In the genomic region with DNA sequence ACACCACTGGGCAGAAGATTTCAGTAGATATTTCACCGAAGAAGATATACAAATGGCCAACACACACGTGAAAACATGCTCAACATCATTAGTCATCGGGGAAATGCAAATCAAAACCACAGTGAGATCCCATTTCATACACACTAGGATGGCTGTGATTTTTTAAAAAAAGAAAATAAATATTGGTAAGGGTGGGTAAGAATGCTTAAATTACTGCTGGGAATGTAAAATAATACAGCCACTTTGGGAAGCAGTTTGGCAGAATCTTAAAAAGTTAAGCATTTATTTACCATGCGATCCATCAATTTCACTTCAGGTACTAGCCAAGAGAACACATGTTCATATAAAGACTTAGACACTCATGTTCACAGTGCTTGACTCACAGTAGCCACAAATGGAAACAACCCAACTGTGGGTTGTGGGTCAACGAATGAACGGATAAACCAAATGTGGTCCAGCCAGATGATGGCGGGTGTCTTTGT, we compare ENCODE assay signal across 9 cellular contexts. TPM values are rescaled to one million over a fixed set of nuclear protein-coding genes. Genes with fewer than 3 reads are reported as not detected.
A peak's percentile ranks its signal among the peaks of the same experiment; 100 is the strongest.
DNase-seq lines count a peak whose midpoint lies in the region; ATAC-seq and TF ChIP-seq lines count a peak whose summit lies in the region.
"Had no signal": no experiment of that assay in that cellular context is flagged by ENCODE, and none has a peak within 500 bp of the region (broad histone marks: within the 10 kb centered on the region; RNA-seq: fewer than 3 reads in every experiment).

No MANE protein-coding gene starts in this region.

- peaks cover 78% of the 10 kb centered on the region for H3K4me1 ChIP-seq in Karpas-422 (ENCODE audit: low read length)
- H3K4me1 ChIP-seq in lower lobe of right lung = peaks cover 5% of the 10 kb centered on the region
- peaks cover 11% of the 10 kb centered on the region for H3K4me1 ChIP-seq in prostate gland (replicated peaks)

- H3K27ac ChIP-seq in Karpas-422 (ENCODE audit: low read length) (peak overlapping the region; percentile 96; the same call in 1 of the 2 replicates), lower lobe of right lung (no peak overlapping the region), prostate gland (no peak overlapping the region)

- peak; percentile 34 for ATAC-seq in GM19351 (IDR thresholded peaks at IDR 0.05; ENCODE audit: unreplicated experiment)
- ATAC-seq in lower lobe of right lung = no peak
- no peak for ATAC-seq in HG02884 (IDR thresholded peaks at IDR 0.05; ENCODE audit: unreplicated experiment)

- H3K27ac Mint-ChIP-seq in activated CD4-positive, alpha-beta T cell treated with anti-CD3 and anti-CD28 coated beads, Interleukin-2, amount 10 ng/mL, durations not matched to agents 7 days and 5 days = no peak overlapping the region

- 0 out of 2 replicates have a peak overlapping the region, but pooled peaks have one; percentile 63 for H3K4me3 ChIP-seq in Karpas-422 (ENCODE audit: low read length)
- H3K4me3 ChIP-seq in lower lobe of right lung = no peak overlapping the region
- H3K4me3 ChIP-seq in prostate gland = no peak overlapping the region

- no peak for TF ChIP-seq CTCF in lower lobe of right lung (IDR thresholded peaks at IDR 0.05)
- no peak for TF ChIP-seq CTCF in prostate gland (IDR thresholded peaks at IDR 0.05)

- H2AFZ ChIP-seq in Karpas-422 (ENCODE audit: low read length) = no peak overlapping the region

- intact Hi-C loops in lower lobe of right lung (cut with DNase I) = no loop called here
- intact Hi-C loops in prostate gland (cut with DNase I) = no loop called here

- H3K9ac ChIP-seq in Karpas-422 (ENCODE audit: low read length) = no peak overlapping the region

- no peaks in the 10 kb centered on the region for H3K27me3 ChIP-seq in Karpas-422 (ENCODE audit: low read length)
- peaks cover 4% of the 10 kb centered on the region for H3K27me3 ChIP-seq in lower lobe of right lung (ENCODE audit: low read depth)
- no peaks in the 10 kb centered on the region for H3K27me3 ChIP-seq in prostate gland (replicated peaks; ENCODE audit: insufficient read depth)

- no peaks in the 10 kb centered on the region for H3K79me2 ChIP-seq in Karpas-422 (ENCODE audit: low read length)

- 48% methylated on average over 7 of the region's 7 CpGs for WGBS in prostate gland

- peak overlapping the region; percentile 91 for H3K4me2 ChIP-seq in Karpas-422 (ENCODE audit: low read depth, low read length, poor library complexity, severe bottlenecking)

- peaks cover 11% of the 10 kb centered on the region; the same call in 1 of the 2 replicates for H4K20me1 ChIP-seq in Karpas-422 (ENCODE audit: insufficient read depth, low read depth, low read length)

- no peaks in the 10 kb centered on the region for H3K36me3 Mint-ChIP-seq in activated CD4-positive, alpha-beta T cell treated with anti-CD3 and anti-CD28 coated beads, Interleukin-2, amount 10 ng/mL, durations not matched to agents 7 days and 5 days (ENCODE audit: low read depth)

- no peak for TF ChIP-seq POLR2A in prostate gland (IDR thresholded peaks at IDR 0.05)

- DNase-seq in Caki2 (ENCODE audit: low read depth) = peak; percentile 58
- DNase-seq in Karpas-422 = peak; percentile 72
- peak; percentile 91 for DNase-seq in fibroblast of gingiva (ENCODE audit: low read depth)
- DNase-seq in lower lobe of right lung = no peak
- no peak for DNase-seq in activated CD4-positive, alpha-beta T cell treated with anti-CD3 and anti-CD28 coated beads, Interleukin-2, amount 10 ng/mL, durations not matched to agents 7 days and 5 days
- no peak for DNase-seq in prostate gland (ENCODE audit: low spot score)
- DNase-seq: stimulated activated CD4-positive, alpha-beta T cell treated with anti-CD3 and anti-CD28 coated beads, Interleukin-2, amount 100 ng/mL, for 48 hours had no signal

- in situ Hi-C loops in Caki2 (cut with HindIII; ENCODE audit: low pct_unique_long_range_greater_than_20kb, low sequenced_read_pairs) = no loop called here

- no peaks in the 10 kb centered on the region for H3K36me3 ChIP-seq in Karpas-422 (ENCODE audit: insufficient read depth, low read length)
- H3K36me3 ChIP-seq in lower lobe of right lung = no peaks in the 10 kb centered on the region
- no peaks in the 10 kb centered on the region for H3K36me3 ChIP-seq in prostate gland

- no peaks in the 10 kb centered on the region for H3K9me2 ChIP-seq in Karpas-422 (replicated peaks; ENCODE audit: insufficient read depth, low read length)

- H3K9me3 ChIP-seq in Karpas-422 (ENCODE audit: low read length) = no peaks in the 10 kb centered on the region
- H3K9me3 ChIP-seq in lower lobe of right lung = no peaks in the 10 kb centered on the region
- H3K9me3 ChIP-seq in prostate gland = no peaks in the 10 kb centered on the region

- POLR2A ChIA-PET in activated CD4-positive, alpha-beta T cell treated with anti-CD3 and anti-CD28 coated beads, Interleukin-2, amount 10 ng/mL, durations not matched to agents 7 days and 5 days (lab: Charles Lee) = no interaction called here

- H3K4me1 Mint-ChIP-seq in activated CD4-positive, alpha-beta T cell treated with anti-CD3 and anti-CD28 coated beads, Interleukin-2, amount 10 ng/mL, durations not matched to agents 7 days and 5 days = peaks cover 11% of the 10 kb centered on the region

- CTCF ChIA-PET in activated CD4-positive, alpha-beta T cell treated with anti-CD3 and anti-CD28 coated beads, Interleukin-2, amount 10 ng/mL, durations not matched to agents 7 days and 5 days (lab: Charles Lee) = no interaction called here

- H3K4me3 Mint-ChIP-seq in activated CD4-positive, alpha-beta T cell treated with anti-CD3 and anti-CD28 coated beads, Interleukin-2, amount 10 ng/mL, durations not matched to agents 7 days and 5 days = no peak overlapping the region

- H3K27me3 Mint-ChIP-seq in activated CD4-positive, alpha-beta T cell treated with anti-CD3 and anti-CD28 coated beads, Interleukin-2, amount 10 ng/mL, durations not matched to agents 7 days and 5 days = peaks cover 33% of the 10 kb centered on the region

- no peaks in the 10 kb centered on the region for H3K9me3 Mint-ChIP-seq in activated CD4-positive, alpha-beta T cell treated with anti-CD3 and anti-CD28 coated beads, Interleukin-2, amount 10 ng/mL, durations not matched to agents 7 days and 5 days

RNA-seq across cellular contexts. Expression of a gene that starts 6.5 kb away (rescaled TPM):
- total RNA-seq in Caki2 (2014; rRNA removed; shearing (Covaris generic); ENCODE audit: low replicate concordance) = 25.9 and 27.2 TPM in 2 replicates
- 13.3 and 24.5 TPM in 2 replicates for total RNA-seq in Karpas-422 (2014; rRNA removed; shearing (Covaris generic); ENCODE audit: low replicate concordance)
- total RNA-seq in lower lobe of right lung = 1.5 TPM
- 1 to 10 TPM; 1.6 to 1.7 TPM for total RNA-seq in activated CD4-positive, alpha-beta T cell treated with anti-CD3 and anti-CD28 coated beads, Interleukin-2, amount 10 ng/mL, durations not matched to agents 7 days and 5 days
- total RNA-seq in prostate gland = 10 to 100 TPM; 17.4 to 19.3 TPM

RNA-seq across cellular contexts. Expression of a gene that starts 42.0 kb away (rescaled TPM):
- total RNA-seq in Caki2 (2014; rRNA removed; shearing (Covaris generic); ENCODE audit: low replicate concordance) = 56.4 and 86.9 TPM in 2 replicates
- 24.2 and 76.8 TPM in 2 replicates for total RNA-seq in Karpas-422 (2014; rRNA removed; shearing (Covaris generic); ENCODE audit: low replicate concordance)
- total RNA-seq in lower lobe of right lung = 21.9 TPM
- total RNA-seq in activated CD4-positive, alpha-beta T cell treated with anti-CD3 and anti-CD28 coated beads, Interleukin-2, amount 10 ng/mL, durations not matched to agents 7 days and 5 days = 10 to 100 TPM; 24.0 to 27.6 TPM
- 10 to 100 TPM; 30.2 to 38.8 TPM for total RNA-seq in prostate gland

RNA-seq across cellular contexts. Expression of a gene that starts 42.1 kb away (rescaled TPM):
- 914 and 925 TPM in 2 replicates for total RNA-seq in Caki2 (2014; rRNA removed; shearing (Covaris generic); ENCODE audit: low replicate concordance)
- 417 and 584 TPM in 2 replicates for total RNA-seq in Karpas-422 (2014; rRNA removed; shearing (Covaris generic); ENCODE audit: low replicate concordance)
- 391 TPM for total RNA-seq in lower lobe of right lung
- total RNA-seq in activated CD4-positive, alpha-beta T cell treated with anti-CD3 and anti-CD28 coated beads, Interleukin-2, amount 10 ng/mL, durations not matched to agents 7 days and 5 days = 100 to 1,000 TPM; 461 to 486 TPM
- total RNA-seq in prostate gland = 100 to 1,000 TPM; 345 to 562 TPM

Comparison
In these comparisons a context has a peak if more than half of its experiments do, and no peak if none do; other contexts are left out.
1. DNase-seq: peak in Caki2 (single experiment), Karpas-422 (single experiment) and fibroblast of gingiva (single experiment); none in lower lobe of right lung (single experiment), activated CD4-positive, alpha-beta T cell treated with anti-CD3 and anti-CD28 coated beads, Interleukin-2, amount 10 ng/mL, durations not matched to agents 7 days and 5 days (single experiment) and prostate gland (single experiment).